In genomic region chr9:90022474-90022873, GRCh38 we compare ENCODE assay signal across 1 cellular context.
TF ChIP-seq lines count a peak whose summit lies in the region.

No MANE protein-coding gene starts in this region.

TF ChIP-seq in K562, 482 proteins besides CTCF, POLR2A, EP300 and RAD21:
- TF ChIP-seq GABPB1 (CRISPR knock-in tag; IDR thresholded peaks at IDR 0.05), result no peak
- 0 out of 2 replicates have a peak, but pooled peaks have one; percentile 13 for TF ChIP-seq MAFG (tag; conservative IDR thresholded peaks at IDR 0.05)
- no peak for TF ChIP-seq FOXP4 (CRISPR knock-in tag; IDR thresholded peaks at IDR 0.05; ENCODE audit: borderline replicate concordance)
- TF ChIP-seq CBFA2T3 (IDR thresholded peaks at IDR 0.05), result 0 out of 2 replicates have a peak, but pooled peaks have one; percentile 14
- no peak for TF ChIP-seq ARID4B (CRISPR knock-in tag; IDR thresholded peaks at IDR 0.05)
- TF ChIP-seq CCNT2 (IDR thresholded peaks at IDR 0.05; ENCODE audit: borderline replicate concordance, extremely low read depth, insufficient read length, low read depth, low read length), result no peak
